12 cellular contexts compared by ENCODE assay signal in the genomic region with DNA sequence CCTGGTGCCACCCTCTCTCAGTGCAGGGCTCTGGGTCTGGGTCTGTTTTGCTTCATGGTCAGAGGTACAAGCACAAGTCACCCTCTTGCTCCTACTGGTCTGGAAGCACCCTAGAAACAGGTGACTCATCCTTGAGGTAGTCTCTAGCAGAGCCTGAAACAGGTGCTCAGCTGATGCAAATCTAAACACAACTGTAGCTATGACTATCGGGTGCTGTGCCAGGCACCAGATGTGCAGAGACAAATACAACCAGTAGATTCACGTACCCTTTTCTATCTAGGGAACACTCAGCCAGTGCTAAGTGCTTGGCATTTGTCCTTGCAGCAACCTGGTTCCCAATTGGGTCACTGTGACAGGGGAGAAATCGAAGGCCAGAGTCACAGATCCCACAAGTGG.
A peak's percentile ranks its signal among the peaks of the same experiment; 100 is the strongest.
DNase-seq lines count a peak whose midpoint lies in the region; ATAC-seq, FAIRE-seq and TF ChIP-seq lines count a peak whose summit lies in the region.
"Had no signal": no experiment of that assay in that cellular context is flagged by ENCODE, and none has a peak within 500 bp of the region (broad histone marks: within the 10 kb centered on the region; RNA-seq: fewer than 3 reads in every experiment).

No MANE protein-coding gene starts in this region.

- TF ChIP-seq RAD21 in HepG2 (CRISPR knock-in tag; IDR thresholded peaks at IDR 0.05), result no peak

- no TSS peak for BruUV-seq in HepG2 (replicated peaks; lab: Mats Ljungman, UMichigan)

- H3K27me3 ChIP-seq in MM.1S (replicated peaks; ENCODE audit: insufficient read depth, low read length), result no peaks in the 10 kb centered on the region
- H3K27me3 ChIP-seq in HepG2 (ENCODE audit: control insufficient read depth in 1 of 2, insufficient read depth in 2 of 2, low read length in 2 of 2), result peaks cover 1 to 28% of the 10 kb centered on the region in 2 experiments; a peak in 3 of 5 replicates
- H3K27me3 ChIP-seq in esophagus muscularis mucosa, result peaks cover 0 to 4% (median 0%) of the 10 kb centered on the region in 4 donors

- no peak for FAIRE-seq in HepG2 (lab: Jason Lieb, UNC)
- FAIRE-seq: frontal cortex had no signal

- H3K9me2 ChIP-seq in MM.1S (replicated peaks; ENCODE audit: insufficient read depth, low read length), result no peaks in the 10 kb centered on the region

- H3K79me2 ChIP-seq in MM.1S (ENCODE audit: low read length) (no peaks in the 10 kb centered on the region), HepG2 (ENCODE audit: insufficient read depth, low read length) (no peaks in the 10 kb centered on the region)

- H3K36me3 ChIP-seq in HEK293 (ENCODE audit: control insufficient read depth in 2 of 2, insufficient read depth in 1 of 2, low read length in 2 of 2), result no peaks in the 10 kb centered on the region
- H3K36me3 ChIP-seq in MM.1S (replicated peaks; ENCODE audit: insufficient read depth, low read length), result no peaks in the 10 kb centered on the region
- no peaks in the 10 kb centered on the region for H3K36me3 ChIP-seq in HepG2 (replicated peaks in 1 of 2; ENCODE audit: control insufficient read depth in 1 of 2, insufficient read depth in 2 of 2, low read length in 2 of 2)
- H3K36me3 ChIP-seq in esophagus muscularis mucosa, result no peaks in the 10 kb centered on the region

- in situ Hi-C loops in HepG2 (cut with HindIII; ENCODE audit: extremely low pct_ligation_motif_present, low pct_unique_long_range_greater_than_20kb), result no loop called here
- in situ Hi-C loops in KBM-7 (cut with MboI; ENCODE audit: low pct_unique_long_range_greater_than_20kb, low sequenced_read_pairs), result no loop called here

- CTCF ChIA-PET in HEK293 (lab: Yijun Ruan, JAX), result no interaction called here
- CTCF ChIA-PET in HepG2 (lab: Yijun Ruan, JAX; ENCODE audit: low intra/inter-chr PET ratio, low total read pairs), result no interaction called here

- TF ChIP-seq POLR2A in HepG2 (IDR thresholded peaks at IDR 0.05; ENCODE audit: insufficient read depth in 1 of 2, low read depth in 2 of 2, low read length in 2 of 2), result no peak
- TF ChIP-seq POLR2A in esophagus muscularis mucosa (IDR thresholded peaks at IDR 0.05; ENCODE audit: low read depth), result no peak

- POLR2A ChIA-PET in HEK293 (lab: Yijun Ruan, JAX), result no interaction called here
- POLR2A ChIA-PET in HepG2 (lab: Yijun Ruan, JAX), result no interaction called here

- H3K4me2 ChIP-seq in MM.1S (ENCODE audit: low read depth, low read length), result no peak overlapping the region
- no peak overlapping the region for H3K4me2 ChIP-seq in HepG2 (ENCODE audit: low read depth, low read length)

- H4K20me1 ChIP-seq in MM.1S (ENCODE audit: insufficient read depth, low read length) (no peaks in the 10 kb centered on the region), HepG2 (ENCODE audit: insufficient read depth, low read length) (no peaks in the 10 kb centered on the region)

- TF ChIP-seq EP300 in HepG2 (IDR thresholded peaks at IDR 0.05; ENCODE audit: low read depth in 2 of 2, low read length in 2 of 2) (no peak), HepG2 (CRISPR knock-in tag; IDR thresholded peaks at IDR 0.05; ENCODE audit: borderline replicate concordance) (no peak), esophagus muscularis mucosa (IDR thresholded peaks at IDR 0.05) (no peak)

- TF ChIP-seq CTCF in HEK293 (tag by site-specific recombination; IDR thresholded peaks at IDR 0.05), result no peak
- no peak for TF ChIP-seq CTCF in MM.1S (IDR thresholded peaks at IDR 0.05; ENCODE audit: low read length)
- no peak for TF ChIP-seq CTCF in HepG2 (CRISPR knock-in tag; IDR thresholded peaks at IDR 0.05)
- no peak for TF ChIP-seq CTCF in esophagus muscularis mucosa (IDR thresholded peaks at IDR 0.05)

- H3F3A ChIP-seq in MM.1S (ENCODE audit: insufficient read depth, low read length), result no peaks in the 10 kb centered on the region

- DNase-seq in MM.1S (no peak), HepG2 (ENCODE audit: low spot score) (no peak), esophagus muscularis mucosa (ENCODE audit: extremely low spot score) (no peak), HuH-7.5 (ENCODE audit: low spot score) (no peak), KBM-7 (no peak)
- DNase-seq: CD4-positive, CD25-positive, alpha-beta regulatory T cell; cortex of kidney; NCI-H187 treated with DMSO at 0.1 percent for 48 hours had no signal

- no peaks in the 10 kb centered on the region for H3K4me1 ChIP-seq in HEK293 (ENCODE audit: control insufficient read depth, insufficient read depth, low read length)
- H3K4me1 ChIP-seq in MM.1S (ENCODE audit: low read length), result no peaks in the 10 kb centered on the region
- peaks cover 15% of the 10 kb centered on the region; the same call in 1 of the 2 replicates for H3K4me1 ChIP-seq in HepG2 (ENCODE audit: insufficient read depth, low read length)
- peaks cover 8 to 23% (median 15%) of the 10 kb centered on the region in 4 donors for H3K4me1 ChIP-seq in esophagus muscularis mucosa

- 0 out of 2 replicates have a peak overlapping the region, but pooled peaks have one; percentile 15 for H2AFZ ChIP-seq in MM.1S (ENCODE audit: low read length)
- H2AFZ ChIP-seq in HepG2 (ENCODE audit: low read length), result no peak overlapping the region

- no peak overlapping the region for H3K9ac ChIP-seq in MM.1S (ENCODE audit: low read length)
- no peak overlapping the region for H3K9ac ChIP-seq in HepG2 (ENCODE audit: insufficient read depth, low read depth, low read length)

- ATAC-seq in GM18858 (IDR thresholded peaks at IDR 0.05; ENCODE audit: unreplicated experiment), result peak; percentile 65
- ATAC-seq in HepG2, result no peak
- no peak for ATAC-seq in activated CD4-positive, CD25-positive, alpha-beta regulatory T cell treated with anti-CD3 and anti-CD28 coated beads, Interleukin-2, amount 50 U/mL, for 24 hours

- intact Hi-C loops in HepG2 (cut with micrococcal nuclease; ENCODE audit: unreplicated experiment) (no loop called here), esophagus muscularis mucosa (cut with DNase I) (no loop called here)

- H3K27ac ChIP-seq in HEK293 (ENCODE audit: extremely low read depth, low read depth, low read length) (no peak overlapping the region), MM.1S (ENCODE audit: low read length) (no peak overlapping the region), HepG2 (ENCODE audit: extremely low read length, insufficient read depth, low read length) (no peak overlapping the region), esophagus muscularis mucosa (replicated peaks in 1 of 4) (no peak overlapping the region)

- no peaks in the 10 kb centered on the region for H3K9me3 ChIP-seq in HEK293 (ENCODE audit: control insufficient read depth, insufficient read depth, low read depth, low read length)
- H3K9me3 ChIP-seq in MM.1S (replicated peaks; ENCODE audit: insufficient read depth, low read length), result no peaks in the 10 kb centered on the region
- H3K9me3 ChIP-seq in HepG2 (ENCODE audit: low read length), result no peaks in the 10 kb centered on the region
- H3K9me3 ChIP-seq in esophagus muscularis mucosa, result no peaks in the 10 kb centered on the region

- no peak overlapping the region for H3K4me3 ChIP-seq in HEK293 (ENCODE audit: low read depth, low read length)
- H3K4me3 ChIP-seq in MM.1S (ENCODE audit: low read length), result no peak overlapping the region
- H3K4me3 ChIP-seq in HepG2 (replicated peaks in 1 of 3; ENCODE audit: insufficient read depth in 1 of 3, low read depth in 2 of 3, low read length in 3 of 3), result no peak overlapping the region
- no peak overlapping the region for H3K4me3 ChIP-seq in esophagus muscularis mucosa

- WGBS in HepG2 (ENCODE audit: low lambda C conversion rate), result 49% methylated on average over 2 of the region's 3 CpGs
- 83% methylated on average over 3 of the region's 3 CpGs for WGBS in esophagus muscularis mucosa

TF ChIP-seq in HEK293, 187 proteins besides CTCF, POLR2A, EP300 and RAD21:
- TF ChIP-seq ZBTB21 (tag by site-specific recombination; IDR thresholded peaks at IDR 0.05), result no peak
- no peak for TF ChIP-seq ZNF768 (tag by site-specific recombination; IDR thresholded peaks at IDR 0.05)
- peak; percentile 76 for TF ChIP-seq SCRT2 (tag by site-specific recombination; IDR thresholded peaks at IDR 0.05)

TF ChIP-seq in HepG2, 621 proteins besides CTCF, POLR2A, EP300 and RAD21:
- no peak for TF ChIP-seq ZNF282 (IDR thresholded peaks at IDR 0.05; ENCODE audit: partially characterized antibody)
- no peak for TF ChIP-seq GATAD1 (CRISPR knock-in tag; IDR thresholded peaks at IDR 0.05)
- no peak for TF ChIP-seq ZNF446 (CRISPR knock-in tag; IDR thresholded peaks at IDR 0.05)
- TF ChIP-seq SPEN (CRISPR knock-in tag; IDR thresholded peaks at IDR 0.05; ENCODE audit: low read depth), result no peak
- no peak for TF ChIP-seq MBNL3 (CRISPR knock-in tag; conservative IDR thresholded peaks at IDR 0.05)
- no peak for TF ChIP-seq ARNT (IDR thresholded peaks at IDR 0.05)
- TF ChIP-seq RFX5 (IDR thresholded peaks at IDR 0.05; ENCODE audit: low read depth, low read length), result peak; percentile 93
- peak; percentile 88 for TF ChIP-seq RFXANK (CRISPR knock-in tag; IDR thresholded peaks at IDR 0.05)
- 0 out of 2 replicates have a peak, but pooled peaks have one; percentile 10 for TF ChIP-seq FOSL2 (CRISPR knock-in tag; IDR thresholded peaks at IDR 0.05)
